2 cellular contexts compared by ENCODE assay signal in the genomic region with DNA sequence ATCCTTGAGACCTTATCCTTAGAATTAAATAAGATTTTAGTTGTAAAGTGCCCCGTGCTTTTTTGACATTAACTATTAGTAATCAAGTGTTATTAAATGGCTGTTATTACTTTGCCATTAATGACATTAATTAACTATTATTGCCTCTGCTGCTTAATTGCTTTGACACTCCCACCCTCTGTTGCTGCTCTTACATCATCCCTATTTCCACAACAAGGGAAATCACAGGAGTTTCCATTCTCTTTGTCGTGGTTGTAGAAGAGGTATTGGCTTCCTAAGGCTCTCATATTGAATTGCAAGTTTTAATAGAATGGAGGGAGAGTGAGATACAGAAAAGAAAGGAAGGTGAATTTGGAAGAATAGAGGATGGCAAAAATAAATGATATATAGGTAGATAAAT.
A peak's percentile ranks its signal among the peaks of the same experiment; 100 is the strongest.
TF ChIP-seq lines count a peak whose summit lies in the region.

No MANE protein-coding gene starts in this region.

TF ChIP-seq in GM23338, 12 proteins besides CTCF, POLR2A, EP300 and RAD21 (continued from another document):
- TF ChIP-seq, protein P1, sequence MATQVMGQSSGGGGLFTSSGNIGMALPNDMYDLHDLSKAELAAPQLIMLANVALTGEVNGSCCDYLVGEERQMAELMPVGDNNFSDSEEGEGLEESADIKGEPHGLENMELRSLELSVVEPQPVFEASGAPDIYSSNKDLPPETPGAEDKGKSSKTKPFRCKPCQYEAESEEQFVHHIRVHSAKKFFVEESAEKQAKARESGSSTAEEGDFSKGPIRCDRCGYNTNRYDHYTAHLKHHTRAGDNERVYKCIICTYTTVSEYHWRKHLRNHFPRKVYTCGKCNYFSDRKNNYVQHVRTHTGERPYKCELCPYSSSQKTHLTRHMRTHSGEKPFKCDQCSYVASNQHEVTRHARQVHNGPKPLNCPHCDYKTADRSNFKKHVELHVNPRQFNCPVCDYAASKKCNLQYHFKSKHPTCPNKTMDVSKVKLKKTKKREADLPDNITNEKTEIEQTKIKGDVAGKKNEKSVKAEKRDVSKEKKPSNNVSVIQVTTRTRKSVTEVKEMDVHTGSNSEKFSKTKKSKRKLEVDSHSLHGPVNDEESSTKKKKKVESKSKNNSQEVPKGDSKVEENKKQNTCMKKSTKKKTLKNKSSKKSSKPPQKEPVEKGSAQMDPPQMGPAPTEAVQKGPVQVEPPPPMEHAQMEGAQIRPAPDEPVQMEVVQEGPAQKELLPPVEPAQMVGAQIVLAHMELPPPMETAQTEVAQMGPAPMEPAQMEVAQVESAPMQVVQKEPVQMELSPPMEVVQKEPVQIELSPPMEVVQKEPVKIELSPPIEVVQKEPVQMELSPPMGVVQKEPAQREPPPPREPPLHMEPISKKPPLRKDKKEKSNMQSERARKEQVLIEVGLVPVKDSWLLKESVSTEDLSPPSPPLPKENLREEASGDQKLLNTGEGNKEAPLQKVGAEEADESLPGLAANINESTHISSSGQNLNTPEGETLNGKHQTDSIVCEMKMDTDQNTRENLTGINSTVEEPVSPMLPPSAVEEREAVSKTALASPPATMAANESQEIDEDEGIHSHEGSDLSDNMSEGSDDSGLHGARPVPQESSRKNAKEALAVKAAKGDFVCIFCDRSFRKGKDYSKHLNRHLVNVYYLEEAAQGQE (IDR thresholded peaks at IDR 0.05; ENCODE audit: unreplicated experiment): no peak
- TF ChIP-seq, protein P2, sequence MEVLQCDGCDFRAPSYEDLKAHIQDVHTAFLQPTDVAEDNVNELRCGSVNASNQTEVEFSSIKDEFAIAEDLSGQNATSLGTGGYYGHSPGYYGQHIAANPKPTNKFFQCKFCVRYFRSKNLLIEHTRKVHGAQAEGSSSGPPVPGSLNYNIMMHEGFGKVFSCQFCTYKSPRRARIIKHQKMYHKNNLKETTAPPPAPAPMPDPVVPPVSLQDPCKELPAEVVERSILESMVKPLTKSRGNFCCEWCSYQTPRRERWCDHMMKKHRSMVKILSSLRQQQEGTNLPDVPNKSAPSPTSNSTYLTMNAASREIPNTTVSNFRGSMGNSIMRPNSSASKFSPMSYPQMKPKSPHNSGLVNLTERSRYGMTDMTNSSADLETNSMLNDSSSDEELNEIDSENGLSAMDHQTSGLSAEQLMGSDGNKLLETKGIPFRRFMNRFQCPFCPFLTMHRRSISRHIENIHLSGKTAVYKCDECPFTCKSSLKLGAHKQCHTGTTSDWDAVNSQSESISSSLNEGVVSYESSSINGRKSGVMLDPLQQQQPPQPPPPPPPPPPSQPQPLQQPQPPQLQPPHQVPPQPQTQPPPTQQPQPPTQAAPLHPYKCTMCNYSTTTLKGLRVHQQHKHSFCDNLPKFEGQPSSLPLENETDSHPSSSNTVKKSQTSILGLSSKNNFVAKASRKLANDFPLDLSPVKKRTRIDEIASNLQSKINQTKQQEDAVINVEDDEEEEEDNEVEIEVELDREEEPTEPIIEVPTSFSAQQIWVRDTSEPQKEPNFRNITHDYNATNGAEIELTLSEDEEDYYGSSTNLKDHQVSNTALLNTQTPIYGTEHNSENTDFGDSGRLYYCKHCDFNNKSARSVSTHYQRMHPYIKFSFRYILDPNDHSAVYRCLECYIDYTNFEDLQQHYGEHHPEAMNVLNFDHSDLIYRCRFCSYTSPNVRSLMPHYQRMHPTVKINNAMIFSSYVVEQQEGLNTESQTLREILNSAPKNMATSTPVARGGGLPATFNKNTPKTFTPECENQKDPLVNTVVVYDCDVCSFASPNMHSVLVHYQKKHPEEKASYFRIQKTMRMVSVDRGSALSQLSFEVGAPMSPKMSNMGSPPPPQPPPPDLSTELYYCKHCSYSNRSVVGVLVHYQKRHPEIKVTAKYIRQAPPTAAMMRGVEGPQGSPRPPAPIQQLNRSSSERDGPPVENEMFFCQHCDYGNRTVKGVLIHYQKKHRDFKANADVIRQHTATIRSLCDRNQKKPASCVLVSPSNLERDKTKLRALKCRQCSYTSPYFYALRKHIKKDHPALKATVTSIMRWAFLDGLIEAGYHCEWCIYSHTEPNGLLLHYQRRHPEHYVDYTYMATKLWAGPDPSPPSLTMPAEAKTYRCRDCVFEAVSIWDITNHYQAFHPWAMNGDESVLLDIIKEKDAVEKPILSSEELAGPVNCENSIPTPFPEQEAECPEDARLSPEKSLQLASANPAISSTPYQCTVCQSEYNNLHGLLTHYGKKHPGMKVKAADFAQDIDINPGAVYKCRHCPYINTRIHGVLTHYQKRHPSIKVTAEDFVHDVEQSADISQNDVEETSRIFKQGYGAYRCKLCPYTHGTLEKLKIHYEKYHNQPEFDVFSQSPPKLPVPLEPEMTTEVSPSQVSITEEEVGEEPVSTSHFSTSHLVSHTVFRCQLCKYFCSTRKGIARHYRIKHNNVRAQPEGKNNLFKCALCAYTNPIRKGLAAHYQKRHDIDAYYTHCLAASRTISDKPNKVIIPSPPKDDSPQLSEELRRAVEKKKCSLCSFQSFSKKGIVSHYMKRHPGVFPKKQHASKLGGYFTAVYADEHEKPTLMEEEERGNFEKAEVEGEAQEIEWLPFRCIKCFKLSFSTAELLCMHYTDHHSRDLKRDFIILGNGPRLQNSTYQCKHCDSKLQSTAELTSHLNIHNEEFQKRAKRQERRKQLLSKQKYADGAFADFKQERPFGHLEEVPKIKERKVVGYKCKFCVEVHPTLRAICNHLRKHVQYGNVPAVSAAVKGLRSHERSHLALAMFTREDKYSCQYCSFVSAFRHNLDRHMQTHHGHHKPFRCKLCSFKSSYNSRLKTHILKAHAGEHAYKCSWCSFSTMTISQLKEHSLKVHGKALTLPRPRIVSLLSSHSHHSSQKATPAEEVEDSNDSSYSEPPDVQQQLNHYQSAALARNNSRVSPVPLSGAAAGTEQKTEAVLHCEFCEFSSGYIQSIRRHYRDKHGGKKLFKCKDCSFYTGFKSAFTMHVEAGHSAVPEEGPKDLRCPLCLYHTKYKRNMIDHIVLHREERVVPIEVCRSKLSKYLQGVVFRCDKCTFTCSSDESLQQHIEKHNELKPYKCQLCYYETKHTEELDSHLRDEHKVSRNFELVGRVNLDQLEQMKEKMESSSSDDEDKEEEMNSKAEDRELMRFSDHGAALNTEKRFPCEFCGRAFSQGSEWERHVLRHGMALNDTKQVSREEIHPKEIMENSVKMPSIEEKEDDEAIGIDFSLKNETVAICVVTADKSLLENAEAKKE (CRISPR knock-in tag; IDR thresholded peaks at IDR 0.05): no peak
- TF ChIP-seq NANOG (IDR thresholded peaks at IDR 0.05; ENCODE audit: borderline replicate concordance): peak; percentile 91
- TF ChIP-seq JUNB (IDR thresholded peaks at IDR 0.05; ENCODE audit: unreplicated experiment): no peak
- no peak for TF ChIP-seq STAT1 (IDR thresholded peaks at IDR 0.05; ENCODE audit: unreplicated experiment)
- TF ChIP-seq EZH2phosphoT487 (IDR thresholded peaks at IDR 0.05; ENCODE audit: unreplicated experiment): no peak
- no peak for TF ChIP-seq ZNF331 (CRISPR knock-in tag; IDR thresholded peaks at IDR 0.05; ENCODE audit: low read depth)

TF ChIP-seq in H1, 55 proteins besides CTCF, POLR2A, EP300 and RAD21 (continued from another document):
- TF ChIP-seq NRF1 (IDR thresholded peaks at IDR 0.05; ENCODE audit: low read depth, low read length): no peak
- TF ChIP-seq TEAD4 (IDR thresholded peaks at IDR 0.05; ENCODE audit: low read depth, low read length): no peak
- peak; percentile 83 for TF ChIP-seq CEBPB (IDR thresholded peaks at IDR 0.05; ENCODE audit: low read depth, low read length)
- TF ChIP-seq BRCA1 (IDR thresholded peaks at IDR 0.05; ENCODE audit: low read depth, low read length): no peak
TF ChIP-seq in H1: peak in this region for 1.
